In genomic region chr21:15401331-15401730, GRCh38 we compare ENCODE assay signal across 31 cellular contexts.
"Had no signal": no experiment of that assay in that cellular context is flagged by ENCODE, and none has a peak within 500 bp of the region (broad histone marks: within the 10 kb centered on the region; RNA-seq: fewer than 3 reads in every experiment).

No MANE protein-coding gene starts in this region.

- DNase-seq: activated CD4-positive, alpha-beta memory T cell treated with anti-CD3 and anti-CD28 coated beads, Interleukin-2, amount 10 ng/mL, durations not matched to agents 7 days and 5 days; activated CD4-positive, alpha-beta T cell treated with anti-CD3 and anti-CD28 coated beads for 36 hours; activated CD4-positive, alpha-beta T cell treated with anti-CD3 and anti-CD28 coated beads, Interleukin-2, amount 10 ng/mL, durations not matched to agents 7 days and 5 days; activated CD4-positive, alpha-beta T cell treated with anti-CD3 and anti-CD28 coated beads, Interleukin-2, amount 50 U/mL, for 4 hours; activated CD4-positive, CD25-positive, alpha-beta regulatory T cell; activated CD4-positive, CD25-positive, alpha-beta regulatory T cell treated with anti-CD3 and anti-CD28 coated beads, Interleukin-2, amount 50 U/mL, for 72 hours; activated CD8-positive, alpha-beta memory T cell treated with anti-CD3 and anti-CD28 coated beads, Interleukin-2, amount 50 U/mL, for 48 hours; activated gamma-delta T cell; activated naive CD4-positive, alpha-beta T cell; activated naive CD4-positive, alpha-beta T cell treated with anti-CD3 and anti-CD28 coated beads, Interleukin-2, amount 10 ng/mL, durations not matched to agents 7 days and 5 days; activated naive CD8-positive, alpha-beta T cell treated with anti-CD3 and anti-CD28 coated beads, Interleukin-2, amount 10 ng/mL, durations not matched to agents 7 days and 5 days; activated T-cell treated with anti-CD3 and anti-CD28 coated beads for 4 hours; activated T-cell treated with anti-CD3 and anti-CD28 coated beads, Interleukin-2, amount 50 U/mL, for 24 hours; activated T-cell treated with anti-CD3 and anti-CD28 coated beads, Interleukin-2, amount 50 U/mL, for 72 hours; amniotic stem cell; anterior cingulate cortex; brain microvascular endothelial cell; dorsolateral prefrontal cortex; effector memory CD4-positive, alpha-beta T cell; endodermal cell; foreskin melanocyte; heart right ventricle; T-helper 2 cell had no signal

- H3K4me1 Mint-ChIP-seq: activated CD4-positive, alpha-beta memory T cell treated with anti-CD3 and anti-CD28 coated beads, Interleukin-2, amount 10 ng/mL, durations not matched to agents 7 days and 5 days; activated CD4-positive, alpha-beta T cell treated with anti-CD3 and anti-CD28 coated beads for 36 hours; activated CD4-positive, alpha-beta T cell treated with anti-CD3 and anti-CD28 coated beads, Interleukin-2, amount 10 ng/mL, durations not matched to agents 7 days and 5 days; activated naive CD4-positive, alpha-beta T cell treated with anti-CD3 and anti-CD28 coated beads, Interleukin-2, amount 10 ng/mL, durations not matched to agents 7 days and 5 days; activated naive CD8-positive, alpha-beta T cell treated with anti-CD3 and anti-CD28 coated beads, Interleukin-2, amount 10 ng/mL, durations not matched to agents 7 days and 5 days; central memory CD8-positive, alpha-beta T cell had no signal

- H3K36me3 ChIP-seq: brain microvascular endothelial cell, gastroesophageal sphincter, heart right ventricle had no signal

- FAIRE-seq: astrocyte, bronchial epithelial cell had no signal

- H3K27me3 ChIP-seq: brain microvascular endothelial cell, dorsolateral prefrontal cortex, gastroesophageal sphincter, heart right ventricle had no signal

- H3K4me3 ChIP-seq: coronary artery, dorsolateral prefrontal cortex, gastroesophageal sphincter, heart right ventricle had no signal

- H3K36me3 Mint-ChIP-seq: activated naive CD4-positive, alpha-beta T cell treated with anti-CD3 and anti-CD28 coated beads, Interleukin-2, amount 10 ng/mL, durations not matched to agents 7 days and 5 days; activated naive CD4-positive, alpha-beta T cell treated with anti-CD3 and anti-CD28 coated beads, Interleukin-2, amount 50 U/mL, for 72 hours; activated naive CD8-positive, alpha-beta T cell treated with anti-CD3 and anti-CD28 coated beads, Interleukin-2, amount 10 ng/mL, durations not matched to agents 7 days and 5 days had no signal

- H3K27ac ChIP-seq: brain microvascular endothelial cell, coronary artery, dorsolateral prefrontal cortex, gastroesophageal sphincter, heart right ventricle had no signal

- H3K4me1 ChIP-seq: gastroesophageal sphincter, heart right ventricle had no signal

- H3K27ac Mint-ChIP-seq: activated CD4-positive, alpha-beta memory T cell treated with anti-CD3 and anti-CD28 coated beads, Interleukin-2, amount 10 ng/mL, durations not matched to agents 7 days and 5 days; activated CD4-positive, alpha-beta T cell treated with anti-CD3 and anti-CD28 coated beads for 36 hours; activated CD4-positive, alpha-beta T cell treated with anti-CD3 and anti-CD28 coated beads, Interleukin-2, amount 10 ng/mL, durations not matched to agents 7 days and 5 days; activated naive CD4-positive, alpha-beta T cell treated with anti-CD3 and anti-CD28 coated beads, Interleukin-2, amount 10 ng/mL, durations not matched to agents 7 days and 5 days; activated naive CD4-positive, alpha-beta T cell treated with anti-CD3 and anti-CD28 coated beads, Interleukin-2, amount 50 U/mL, for 72 hours; activated naive CD8-positive, alpha-beta T cell treated with anti-CD3 and anti-CD28 coated beads, Interleukin-2, amount 10 ng/mL, durations not matched to agents 7 days and 5 days; activated T-cell treated with anti-CD3 and anti-CD28 coated beads, Interleukin-2, amount 50 U/mL, for 24 hours; activated T-cell treated with anti-CD3 and anti-CD28 coated beads, Interleukin-2, amount 50 U/mL, for 72 hours; dendritic cell treated with granulocyte-macrophage colony-stimulating factor and Interleukin-4, amounts not matched to agents 40 ng/mL and 50 ng/mL, for 4 days; endodermal cell had no signal

- H3K27me3 Mint-ChIP-seq: activated CD4-positive, alpha-beta memory T cell treated with anti-CD3 and anti-CD28 coated beads, Interleukin-2, amount 10 ng/mL, durations not matched to agents 7 days and 5 days; activated CD4-positive, alpha-beta T cell treated with anti-CD3 and anti-CD28 coated beads for 36 hours; activated CD4-positive, alpha-beta T cell treated with anti-CD3 and anti-CD28 coated beads, Interleukin-2, amount 10 ng/mL, durations not matched to agents 7 days and 5 days; activated naive CD4-positive, alpha-beta T cell treated with anti-CD3 and anti-CD28 coated beads, Interleukin-2, amount 10 ng/mL, durations not matched to agents 7 days and 5 days; activated naive CD8-positive, alpha-beta T cell treated with anti-CD3 and anti-CD28 coated beads, Interleukin-2, amount 10 ng/mL, durations not matched to agents 7 days and 5 days; activated T-cell treated with anti-CD3 and anti-CD28 coated beads, Interleukin-2, amount 50 U/mL, for 24 hours; central memory CD8-positive, alpha-beta T cell; dendritic cell treated with granulocyte-macrophage colony-stimulating factor and Interleukin-4, amounts not matched to agents 40 ng/mL and 50 ng/mL, for 4 days had no signal

- H3K9me3 Mint-ChIP-seq: activated CD4-positive, alpha-beta memory T cell treated with anti-CD3 and anti-CD28 coated beads, Interleukin-2, amount 10 ng/mL, durations not matched to agents 7 days and 5 days; activated naive CD4-positive, alpha-beta T cell treated with anti-CD3 and anti-CD28 coated beads, Interleukin-2, amount 10 ng/mL, durations not matched to agents 7 days and 5 days; activated naive CD8-positive, alpha-beta T cell treated with anti-CD3 and anti-CD28 coated beads, Interleukin-2, amount 10 ng/mL, durations not matched to agents 7 days and 5 days; activated T-cell treated with anti-CD3 and anti-CD28 coated beads, Interleukin-2, amount 50 U/mL, for 24 hours; central memory CD8-positive, alpha-beta T cell; dendritic cell treated with granulocyte-macrophage colony-stimulating factor and Interleukin-4, amounts not matched to agents 40 ng/mL and 50 ng/mL, for 4 days had no signal

- ATAC-seq: activated CD4-positive, alpha-beta T cell treated with anti-CD3 and anti-CD28 coated beads for 36 hours; activated naive CD4-positive, alpha-beta T cell treated with anti-CD3 and anti-CD28 coated beads, Interleukin-2, amount 50 U/mL, for 72 hours; activated T-cell treated with anti-CD3 and anti-CD28 coated beads, Interleukin-2, amount 50 U/mL, for 72 hours; esophagus mucosa; gastroesophageal sphincter; heart right ventricle had no signal

- H3K4me3 Mint-ChIP-seq: activated CD4-positive, alpha-beta memory T cell treated with anti-CD3 and anti-CD28 coated beads, Interleukin-2, amount 10 ng/mL, durations not matched to agents 7 days and 5 days; activated CD4-positive, alpha-beta T cell treated with anti-CD3 and anti-CD28 coated beads for 36 hours; activated CD4-positive, alpha-beta T cell treated with anti-CD3 and anti-CD28 coated beads, Interleukin-2, amount 10 ng/mL, durations not matched to agents 7 days and 5 days; activated naive CD4-positive, alpha-beta T cell treated with anti-CD3 and anti-CD28 coated beads, Interleukin-2, amount 10 ng/mL, durations not matched to agents 7 days and 5 days; activated naive CD8-positive, alpha-beta T cell treated with anti-CD3 and anti-CD28 coated beads, Interleukin-2, amount 10 ng/mL, durations not matched to agents 7 days and 5 days; activated T-cell treated with anti-CD3 and anti-CD28 coated beads, Interleukin-2, amount 50 U/mL, for 24 hours; activated T-cell treated with anti-CD3 and anti-CD28 coated beads, Interleukin-2, amount 50 U/mL, for 72 hours; central memory CD8-positive, alpha-beta T cell; dendritic cell treated with granulocyte-macrophage colony-stimulating factor and Interleukin-4, amounts not matched to agents 40 ng/mL and 50 ng/mL, for 4 days; endodermal cell had no signal
